Comparison of ENCODE assay signal across 1 cellular context in the genomic region with DNA sequence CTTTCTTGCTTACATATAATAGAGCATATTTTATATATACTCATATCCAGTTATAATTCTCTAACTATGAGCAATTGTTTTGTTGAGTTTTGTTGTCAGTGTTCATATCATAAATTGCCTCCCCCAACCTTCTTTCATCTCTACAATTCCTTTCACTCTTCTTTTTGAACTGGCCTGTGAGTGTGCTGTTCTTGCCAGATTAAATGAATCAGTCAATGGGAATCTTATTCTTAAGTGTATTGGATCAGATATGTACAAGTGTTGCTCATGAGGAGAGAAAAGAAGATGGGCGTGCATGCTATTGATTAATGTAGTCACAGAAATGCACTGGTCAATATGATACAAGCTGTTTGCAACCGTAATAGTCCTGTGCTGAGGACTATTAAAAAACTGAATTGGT.
TF ChIP-seq lines count a peak whose summit lies in the region.

No MANE protein-coding gene starts in this region.

TF ChIP-seq in GM12878, 131 proteins besides CTCF, POLR2A, EP300 and RAD21 (continued from another document):
- TF ChIP-seq, protein P1, sequence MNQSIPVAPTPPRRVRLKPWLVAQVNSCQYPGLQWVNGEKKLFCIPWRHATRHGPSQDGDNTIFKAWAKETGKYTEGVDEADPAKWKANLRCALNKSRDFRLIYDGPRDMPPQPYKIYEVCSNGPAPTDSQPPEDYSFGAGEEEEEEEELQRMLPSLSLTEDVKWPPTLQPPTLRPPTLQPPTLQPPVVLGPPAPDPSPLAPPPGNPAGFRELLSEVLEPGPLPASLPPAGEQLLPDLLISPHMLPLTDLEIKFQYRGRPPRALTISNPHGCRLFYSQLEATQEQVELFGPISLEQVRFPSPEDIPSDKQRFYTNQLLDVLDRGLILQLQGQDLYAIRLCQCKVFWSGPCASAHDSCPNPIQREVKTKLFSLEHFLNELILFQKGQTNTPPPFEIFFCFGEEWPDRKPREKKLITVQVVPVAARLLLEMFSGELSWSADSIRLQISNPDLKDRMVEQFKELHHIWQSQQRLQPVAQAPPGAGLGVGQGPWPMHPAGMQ (IDR thresholded peaks at IDR 0.05; ENCODE audit: borderline replicate concordance): no peak
- TF ChIP-seq CREB1 (IDR thresholded peaks at IDR 0.05; ENCODE audit: low read depth): no peak
